In the genomic region with DNA sequence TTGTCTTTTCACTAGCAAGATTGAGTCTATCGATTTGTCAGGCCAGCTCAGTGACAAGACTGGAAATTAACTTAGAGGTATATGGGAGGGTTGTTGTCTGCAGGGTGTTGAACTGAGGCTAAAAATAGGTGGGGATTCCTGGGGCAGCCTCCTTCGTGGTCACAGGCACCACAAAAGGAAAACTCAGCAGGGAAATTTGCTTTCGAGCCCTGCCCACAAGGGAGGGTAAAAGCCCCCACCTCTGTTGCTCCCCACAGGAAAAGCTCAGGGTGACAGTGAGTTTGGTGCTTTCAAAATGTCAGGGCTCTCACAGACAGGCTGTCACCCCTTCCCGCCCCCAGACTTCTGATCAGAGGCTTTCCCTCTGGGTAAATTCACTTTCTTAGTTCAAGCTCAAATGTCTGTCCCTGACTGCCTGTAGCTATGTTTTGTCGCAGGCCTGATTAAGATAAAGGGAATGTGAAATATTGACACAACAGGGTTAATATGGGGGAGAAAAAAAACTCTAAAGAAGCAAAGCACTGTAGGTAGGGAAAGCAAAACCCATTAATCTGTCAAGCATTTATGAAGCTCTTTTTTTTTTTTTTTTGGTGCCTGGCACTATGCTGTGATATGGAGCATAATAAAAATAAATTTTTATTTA, we compare ENCODE assay signal across 8 cellular contexts.
A peak's percentile ranks its signal among the peaks of the same experiment; 100 is the strongest.
DNase-seq lines count a peak whose midpoint lies in the region; ATAC-seq lines count a peak whose summit lies in the region.

No MANE protein-coding gene starts in this region.

- no peaks in the 10 kb centered on the region for H3K27me3 Mint-ChIP-seq in activated naive CD4-positive, alpha-beta T cell treated with anti-CD3 and anti-CD28 coated beads, Interleukin-2, amount 10 ng/mL, durations not matched to agents 7 days and 5 days

- no peaks in the 10 kb centered on the region for H3K36me3 Mint-ChIP-seq in activated naive CD4-positive, alpha-beta T cell treated with anti-CD3 and anti-CD28 coated beads, Interleukin-2, amount 10 ng/mL, durations not matched to agents 7 days and 5 days

- ATAC-seq in HG03565 (IDR thresholded peaks at IDR 0.05; ENCODE audit: unreplicated experiment), result peak; percentile 36

- DNase-seq in NCI-H146 (lab: John Stamatoyannopoulos, UW), result peak; percentile 13
- no peak for DNase-seq in NCI-H146 treated with DMSO at 0.1 percent for 48 hours (lab: John Stamatoyannopoulos, UW; ENCODE audit: unreplicated experiment)
- DNase-seq in activated naive CD4-positive, alpha-beta T cell treated with anti-CD3 and anti-CD28 coated beads, Interleukin-2, amount 10 ng/mL, durations not matched to agents 7 days and 5 days, result peak; percentile 66
- peak; percentile 64 to 75 for DNase-seq in stimulated activated CD8-positive, alpha-beta memory T cell treated with anti-CD3 and anti-CD28 coated beads, Interleukin-15, amount 100 ng/mL, for 4 hours (ENCODE audit: low read depth in 2 of 2)
- no peak for DNase-seq in RPMI8226
- DNase-seq in KBM-7, result no peak
- DNase-seq in islet precursor cell, result no peak

- in situ Hi-C loops in KBM-7 (cut with MboI; ENCODE audit: low pct_unique_long_range_greater_than_20kb, low sequenced_read_pairs), result loop anchor here (10.0 to 25.0 kb wide), 3 partner anchors 179 to 754 kb away; no protein-coding TSS in a partner anchor

- peak overlapping the region; percentile 88 for H3K27ac Mint-ChIP-seq in activated naive CD4-positive, alpha-beta T cell treated with anti-CD3 and anti-CD28 coated beads, Interleukin-2, amount 10 ng/mL, durations not matched to agents 7 days and 5 days

- peaks cover 46% of the 10 kb centered on the region for H3K4me1 Mint-ChIP-seq in activated naive CD4-positive, alpha-beta T cell treated with anti-CD3 and anti-CD28 coated beads, Interleukin-2, amount 10 ng/mL, durations not matched to agents 7 days and 5 days

- CTCF ChIA-PET in activated naive CD4-positive, alpha-beta T cell treated with anti-CD3 and anti-CD28 coated beads, Interleukin-2, amount 10 ng/mL, durations not matched to agents 7 days and 5 days (lab: Charles Lee), result interaction anchor here (0.6 to 7.3 kb wide), 23 partner anchors 8 to 745 kb away, joined by 3 to 57 read pairs (median 4); partner anchors contain the start of genes NFKBIA and PSMA6

- peak overlapping the region; percentile 38 for H3K4me3 Mint-ChIP-seq in activated naive CD4-positive, alpha-beta T cell treated with anti-CD3 and anti-CD28 coated beads, Interleukin-2, amount 10 ng/mL, durations not matched to agents 7 days and 5 days

- H3K9me3 Mint-ChIP-seq in activated naive CD4-positive, alpha-beta T cell treated with anti-CD3 and anti-CD28 coated beads, Interleukin-2, amount 10 ng/mL, durations not matched to agents 7 days and 5 days, result no peaks in the 10 kb centered on the region

Comparison
In these comparisons a context has a peak if more than half of its experiments do, and no peak if none do; other contexts are left out.
1. DNase-seq: peak in NCI-H146 (single experiment), activated naive CD4-positive, alpha-beta T cell treated with anti-CD3 and anti-CD28 coated beads, Interleukin-2, amount 10 ng/mL, durations not matched to agents 7 days and 5 days (single experiment) and stimulated activated CD8-positive, alpha-beta memory T cell treated with anti-CD3 and anti-CD28 coated beads, Interleukin-15, amount 100 ng/mL, for 4 hours (2 of 2); none in NCI-H146 treated with DMSO at 0.1 percent for 48 hours (single experiment), RPMI8226 (single experiment), KBM-7 (single experiment) and islet precursor cell (single experiment).